ENCODE assay signal across 21 cellular contexts in genomic region chr21:37085726-37086125, GRCh38.
"Had no signal": no experiment of that assay in that cellular context is flagged by ENCODE, and none has a peak within 500 bp of the region (broad histone marks: within the 10 kb centered on the region; RNA-seq: fewer than 3 reads in every experiment).

No MANE protein-coding gene starts in this region.

- H3K9ac ChIP-seq: KMS-11, SK-N-SH had no signal

- H3K9me3 ChIP-seq: SK-N-SH had no signal

- H3K27ac ChIP-seq: KMS-11, RWPE1 had no signal

- FAIRE-seq: HepG2 had no signal

- DNase-seq: IMR-90, Kasumi-1, MM.1S, NCI-H1092 treated with DMSO at 0.1 percent for 48 hours, NCI-H1436, NCI-H187, NCI-H2029, NCI-H2081 treated with DMSO at 0.1 percent for 48 hours, NCI-H2171, NCI-H226, NCI-H446, NCI-H510A, NCI-H524 treated with DMSO at 0.1 percent for 48 hours, NCI-H69, NCI-H774, PC-3, SHP77, SK-N-SH had no signal

- H3K4me2 ChIP-seq: KMS-11, SK-N-SH had no signal
